8 cellular contexts compared by ENCODE assay signal in the genomic region with DNA sequence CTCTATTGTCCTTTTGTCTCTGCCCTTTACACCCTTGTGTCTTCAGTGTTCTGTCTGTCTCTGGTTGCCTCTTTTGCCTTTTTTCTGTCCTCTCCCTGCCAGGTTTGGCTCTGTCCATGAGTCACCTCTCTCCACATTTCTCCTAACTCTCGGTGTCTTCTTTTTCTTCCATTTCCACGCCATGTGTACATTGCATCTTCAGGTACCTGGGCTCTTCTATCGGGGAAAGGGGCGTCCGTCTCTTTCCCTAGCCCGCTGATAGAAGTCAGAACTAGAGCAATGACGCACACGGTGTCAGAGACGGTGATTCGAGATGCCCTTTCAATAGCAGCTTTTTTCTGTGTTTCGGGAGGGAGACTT. TPM values are rescaled to one million over a fixed set of nuclear protein-coding genes. Genes with fewer than 3 reads are reported as not detected.
DNase-seq lines count a peak whose midpoint lies in the region; ATAC-seq and TF ChIP-seq lines count a peak whose summit lies in the region.

No MANE protein-coding gene starts in this region.

- no peaks in the 10 kb centered on the region for H3K27me3 Mint-ChIP-seq in osteocyte (ENCODE audit: unreplicated experiment)

- peak overlapping the region; percentile 94 for H3K4me3 ChIP-seq in fibroblast of villous mesenchyme (ENCODE audit: low read depth, low read length)

- peaks cover 36% of the 10 kb centered on the region for H3K4me1 Mint-ChIP-seq in osteocyte (ENCODE audit: unreplicated experiment)

- peak overlapping the region; percentile 96 for H3K27ac Mint-ChIP-seq in osteocyte (ENCODE audit: unreplicated experiment)

- TF ChIP-seq CTCF in GM10248 (IDR thresholded peaks at IDR 0.05; ENCODE audit: control extremely low read depth, extremely low read depth, low read depth, missing control alignments) = no peak
- TF ChIP-seq CTCF in fibroblast of villous mesenchyme (IDR thresholded peaks at IDR 0.05; ENCODE audit: insufficient read depth, low read depth, low read length) = no peak
- TF ChIP-seq CTCF in osteocyte (IDR thresholded peaks at IDR 0.05) = no peak

- POLR2A ChIA-PET in GM10248 (lab: Yijun Ruan, JAX) = interaction anchor here (0.7 kb wide), 1 partner anchor 477 kb away, joined by 3 read pairs; no protein-coding TSS in a partner anchor

- peak overlapping the region; percentile 94 for H3K4me3 Mint-ChIP-seq in osteocyte (ENCODE audit: unreplicated experiment)

- CTCF ChIA-PET in GM10248 (lab: Yijun Ruan, JAX) = no interaction called here

- H3K36me3 Mint-ChIP-seq in osteocyte (ENCODE audit: unreplicated experiment) = peaks cover 8% of the 10 kb centered on the region

- DNase-seq in GM10248 (ENCODE audit: extremely low spot score) = peak; percentile 36
- DNase-seq in NCI-H526 (lab: John Stamatoyannopoulos, UW) = peak; percentile 44 to 57
- peak; percentile 58 to 67 for DNase-seq in activated T-cell treated with anti-CD3 and anti-CD28 coated beads, Interleukin-2, amount 50 U/mL, for 48 hours
- DNase-seq in fibroblast of villous mesenchyme (ENCODE audit: low read depth) = peak; percentile 61
- DNase-seq in osteocyte (ENCODE audit: extremely low spot score, unreplicated experiment) = no peak
- DNase-seq in DMS153 (lab: John Stamatoyannopoulos, UW) = no peak
- no peak for DNase-seq in NK-92 (lab: John Stamatoyannopoulos, UW; ENCODE audit: unreplicated experiment)

- no peaks in the 10 kb centered on the region for H3K9me3 Mint-ChIP-seq in osteocyte (ENCODE audit: unreplicated experiment)

- peak; percentile 20 for ATAC-seq in HG02642 (IDR thresholded peaks at IDR 0.05; ENCODE audit: poor library complexity, unreplicated experiment)

RNA-seq across cellular contexts. Expression of a gene that starts 0.6 kb away (rescaled TPM):
- total RNA-seq in fibroblast of villous mesenchyme = 81.2 and 91.5 TPM in 2 replicates
- total RNA-seq in osteocyte = 49.6 and 52.5 TPM in 2 replicates

RNA-seq across cellular contexts. Expression of a gene that starts 39.0 kb away (rescaled TPM):
- total RNA-seq in fibroblast of villous mesenchyme = not detected in 2 replicates
- total RNA-seq in osteocyte = 0.27 TPM in 1 of 2 replicates, not detected in the other

Comparison
In these comparisons a context has a peak if more than half of its experiments do, and no peak if none do; other contexts are left out.
1. DNase-seq: peak in GM10248 (single experiment), NCI-H526 (2 of 2), activated T-cell treated with anti-CD3 and anti-CD28 coated beads, Interleukin-2, amount 50 U/mL, for 48 hours (2 of 2) and fibroblast of villous mesenchyme (single experiment); none in osteocyte (single experiment), DMS153 (single experiment) and NK-92 (single experiment).